3 cellular contexts compared by ENCODE assay signal in genomic region chr10:3712707-3713106, GRCh38.
"Had no signal": no experiment of that assay in that cellular context is flagged by ENCODE, and none has a peak within 500 bp of the region (broad histone marks: within the 10 kb centered on the region; RNA-seq: fewer than 3 reads in every experiment).

No MANE protein-coding gene starts in this region.

- ATAC-seq: GM12878 had no signal

- DNase-seq: GDM1, GF-D8 had no signal

- H3K4me3 ChIP-seq: GM12878 had no signal
